14 cellular contexts compared by ENCODE assay signal in genomic region chr5:78345485-78345884, GRCh38. TPM values are rescaled to one million over a fixed set of nuclear protein-coding genes. Genes with fewer than 3 reads are reported as not detected.
DNase-seq lines count a peak whose midpoint lies in the region; ATAC-seq lines count a peak whose summit lies in the region.
"Had no signal": no experiment of that assay in that cellular context is flagged by ENCODE, and none has a peak within 500 bp of the region (broad histone marks: within the 10 kb centered on the region; RNA-seq: fewer than 3 reads in every experiment).

No MANE protein-coding gene starts in this region.

- ATAC-seq in GM19023 (IDR thresholded peaks at IDR 0.05; ENCODE audit: unreplicated experiment) = no peak
- ATAC-seq in activated CD8-positive, alpha-beta T cell treated with anti-CD3 and anti-CD28 coated beads, Interleukin-2, amount 10 ng/mL, durations not matched to agents 7 days and 5 days = no peak

- no peaks in the 10 kb centered on the region for H3K4me1 Mint-ChIP-seq in activated CD4-positive, alpha-beta memory T cell treated with anti-CD3 and anti-CD28 coated beads, Interleukin-2, amount 10 ng/mL, durations not matched to agents 7 days and 5 days
- H3K4me1 Mint-ChIP-seq in activated CD8-positive, alpha-beta T cell treated with anti-CD3 and anti-CD28 coated beads, Interleukin-2, amount 10 ng/mL, durations not matched to agents 7 days and 5 days (ENCODE audit: low read depth) = no peaks in the 10 kb centered on the region
- H3K4me1 Mint-ChIP-seq: naive B cell had no signal

- H3K27ac Mint-ChIP-seq in activated CD4-positive, alpha-beta memory T cell treated with anti-CD3 and anti-CD28 coated beads, Interleukin-2, amount 10 ng/mL, durations not matched to agents 7 days and 5 days = no peak overlapping the region
- H3K27ac Mint-ChIP-seq in activated CD8-positive, alpha-beta T cell treated with anti-CD3 and anti-CD28 coated beads, Interleukin-2, amount 10 ng/mL, durations not matched to agents 7 days and 5 days = no peak overlapping the region
- H3K27ac Mint-ChIP-seq: activated naive CD4-positive, alpha-beta T cell treated with anti-CD3 and anti-CD28 coated beads for 36 hours had no signal

- H3K9me3 Mint-ChIP-seq in activated CD4-positive, alpha-beta memory T cell treated with anti-CD3 and anti-CD28 coated beads, Interleukin-2, amount 10 ng/mL, durations not matched to agents 7 days and 5 days = no peaks in the 10 kb centered on the region
- no peaks in the 10 kb centered on the region for H3K9me3 Mint-ChIP-seq in activated CD8-positive, alpha-beta T cell treated with anti-CD3 and anti-CD28 coated beads, Interleukin-2, amount 10 ng/mL, durations not matched to agents 7 days and 5 days (ENCODE audit: insufficient read depth)
- H3K9me3 Mint-ChIP-seq: activated naive CD4-positive, alpha-beta T cell treated with anti-CD3 and anti-CD28 coated beads for 36 hours; naive B cell had no signal

- H3K4me3 Mint-ChIP-seq in activated CD4-positive, alpha-beta memory T cell treated with anti-CD3 and anti-CD28 coated beads, Interleukin-2, amount 10 ng/mL, durations not matched to agents 7 days and 5 days = no peak overlapping the region
- no peak overlapping the region for H3K4me3 Mint-ChIP-seq in activated CD8-positive, alpha-beta T cell treated with anti-CD3 and anti-CD28 coated beads, Interleukin-2, amount 10 ng/mL, durations not matched to agents 7 days and 5 days
- H3K4me3 Mint-ChIP-seq: activated naive CD4-positive, alpha-beta T cell treated with anti-CD3 and anti-CD28 coated beads for 36 hours had no signal

- H3K36me3 Mint-ChIP-seq in activated CD4-positive, alpha-beta memory T cell treated with anti-CD3 and anti-CD28 coated beads, Interleukin-2, amount 10 ng/mL, durations not matched to agents 7 days and 5 days (ENCODE audit: low read depth) = no peaks in the 10 kb centered on the region
- no peaks in the 10 kb centered on the region for H3K36me3 Mint-ChIP-seq in activated CD8-positive, alpha-beta T cell treated with anti-CD3 and anti-CD28 coated beads, Interleukin-2, amount 10 ng/mL, durations not matched to agents 7 days and 5 days (ENCODE audit: low read depth)
- H3K36me3 Mint-ChIP-seq: naive B cell had no signal

- peaks cover 3% of the 10 kb centered on the region for H3K27me3 Mint-ChIP-seq in activated CD4-positive, alpha-beta memory T cell treated with anti-CD3 and anti-CD28 coated beads, Interleukin-2, amount 10 ng/mL, durations not matched to agents 7 days and 5 days
- H3K27me3 Mint-ChIP-seq in activated CD8-positive, alpha-beta T cell treated with anti-CD3 and anti-CD28 coated beads, Interleukin-2, amount 10 ng/mL, durations not matched to agents 7 days and 5 days (ENCODE audit: low read depth) = peaks cover 5% of the 10 kb centered on the region

- CTCF ChIA-PET in activated CD4-positive, alpha-beta memory T cell treated with anti-CD3 and anti-CD28 coated beads, Interleukin-2, amount 10 ng/mL, durations not matched to agents 7 days and 5 days (lab: Charles Lee) = no interaction called here
- CTCF ChIA-PET in activated CD8-positive, alpha-beta T cell treated with anti-CD3 and anti-CD28 coated beads, Interleukin-2, amount 10 ng/mL, durations not matched to agents 7 days and 5 days (lab: Charles Lee) = interaction anchor here (0.7 kb wide), 1 partner anchor 122 kb away, joined by 3 read pairs; no protein-coding TSS in a partner anchor

- POLR2A ChIA-PET in activated CD4-positive, alpha-beta memory T cell treated with anti-CD3 and anti-CD28 coated beads, Interleukin-2, amount 10 ng/mL, durations not matched to agents 7 days and 5 days (lab: Charles Lee) = no interaction called here
- POLR2A ChIA-PET in activated CD8-positive, alpha-beta T cell treated with anti-CD3 and anti-CD28 coated beads, Interleukin-2, amount 10 ng/mL, durations not matched to agents 7 days and 5 days (lab: Charles Lee) = interaction anchor here (0.6 kb wide), 1 partner anchor 513 kb away, joined by 3 read pairs; no protein-coding TSS in a partner anchor

- DNase-seq in EH (ENCODE audit: low read depth) = peak; percentile 61
- DNase-seq in NCI-H226 = peak; percentile 68
- DNase-seq in dermis blood vessel endothelial cell = peak; percentile 36
- peak; percentile 47 to 65 for DNase-seq in lung microvascular endothelial cell (ENCODE audit: low read depth in 2 of 2)
- no peak for DNase-seq in NCI-H524 treated with DMSO at 0.1 percent for 48 hours (lab: John Stamatoyannopoulos, UW)
- DNase-seq in activated CD4-positive, alpha-beta memory T cell treated with anti-CD3 and anti-CD28 coated beads, Interleukin-2, amount 10 ng/mL, durations not matched to agents 7 days and 5 days = no peak
- DNase-seq in activated CD8-positive, alpha-beta T cell treated with anti-CD3 and anti-CD28 coated beads, Interleukin-2, amount 10 ng/mL, durations not matched to agents 7 days and 5 days = no peak
- DNase-seq: activated naive CD4-positive, alpha-beta T cell treated with anti-CD3 and anti-CD28 coated beads for 36 hours; foreskin melanocyte; naive B cell; NCI-H446 treated with DMSO at 0.1 percent for 48 hours; sigmoid colon; stomach had no signal

RNA-seq across cellular contexts. Expression of gene SCAMP1, which starts 14.9 kb away (rescaled TPM):
- total RNA-seq in dermis blood vessel endothelial cell (74.9 and 77.3 TPM in 2 replicates), lung microvascular endothelial cell (33.6 and 47.2 TPM in 2 replicates)
- 10 to 100 TPM; 22.0 to 22.3 TPM for total RNA-seq in activated CD4-positive, alpha-beta memory T cell treated with anti-CD3 and anti-CD28 coated beads, Interleukin-2, amount 10 ng/mL, durations not matched to agents 7 days and 5 days
- total RNA-seq in activated CD8-positive, alpha-beta T cell treated with anti-CD3 and anti-CD28 coated beads, Interleukin-2, amount 10 ng/mL, durations not matched to agents 7 days and 5 days = 10 to 100 TPM; 13.5 to 13.9 TPM

RNA-seq across cellular contexts. Expression of gene AP3B1, which starts 51.0 kb away (rescaled TPM):
- total RNA-seq in dermis blood vessel endothelial cell = 41.2 and 63.2 TPM in 2 replicates
- total RNA-seq in lung microvascular endothelial cell = 34.9 and 36.3 TPM in 2 replicates
- 10 to 100 TPM; 40.3 to 42.7 TPM for total RNA-seq in activated CD4-positive, alpha-beta memory T cell treated with anti-CD3 and anti-CD28 coated beads, Interleukin-2, amount 10 ng/mL, durations not matched to agents 7 days and 5 days
- total RNA-seq in activated CD8-positive, alpha-beta T cell treated with anti-CD3 and anti-CD28 coated beads, Interleukin-2, amount 10 ng/mL, durations not matched to agents 7 days and 5 days = 10 to 100 TPM; 42.9 to 44.3 TPM

Comparison
In these comparisons a context has a peak if more than half of its experiments do, and no peak if none do; other contexts are left out.
1. DNase-seq: peak in EH (single experiment), NCI-H226 (single experiment), dermis blood vessel endothelial cell (single experiment) and lung microvascular endothelial cell (2 of 2); none in NCI-H524 treated with DMSO at 0.1 percent for 48 hours (single experiment), activated CD4-positive, alpha-beta memory T cell treated with anti-CD3 and anti-CD28 coated beads, Interleukin-2, amount 10 ng/mL, durations not matched to agents 7 days and 5 days (single experiment) and activated CD8-positive, alpha-beta T cell treated with anti-CD3 and anti-CD28 coated beads, Interleukin-2, amount 10 ng/mL, durations not matched to agents 7 days and 5 days (single experiment).